26 cellular contexts compared by ENCODE assay signal in the genomic region with DNA sequence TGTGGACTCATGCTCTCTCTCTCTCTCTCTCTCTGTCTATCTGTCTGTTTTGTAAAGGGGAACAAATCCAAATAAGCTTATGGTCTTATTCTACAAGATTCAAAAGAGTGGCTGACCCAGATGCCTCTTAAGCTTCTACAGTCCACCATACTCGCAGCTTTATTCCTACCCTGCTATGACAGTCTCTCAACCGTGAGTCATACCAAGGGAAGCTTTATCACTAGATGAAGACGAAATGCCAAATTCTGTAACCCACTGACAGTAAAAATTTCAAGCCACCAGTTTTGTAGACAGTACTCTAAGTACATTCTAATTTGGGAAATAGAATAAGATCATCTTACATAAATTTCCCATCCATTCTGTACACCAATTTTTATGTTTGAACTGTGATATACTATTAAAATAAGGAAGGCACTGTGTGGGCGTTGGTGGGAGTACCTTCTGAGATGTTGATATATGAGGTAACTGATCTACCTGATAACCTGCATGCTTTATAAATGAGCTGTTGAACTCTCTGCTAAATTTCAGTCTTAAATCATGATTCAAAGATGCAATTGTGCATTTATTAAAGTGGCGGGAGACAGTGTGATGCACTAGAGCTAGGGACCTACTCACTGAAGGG.
A peak's percentile ranks its signal among the peaks of the same experiment; 100 is the strongest.
DNase-seq lines count a peak whose midpoint lies in the region; ATAC-seq and TF ChIP-seq lines count a peak whose summit lies in the region.
"Had no signal": no experiment of that assay in that cellular context is flagged by ENCODE, and none has a peak within 500 bp of the region (broad histone marks: within the 10 kb centered on the region; RNA-seq: fewer than 3 reads in every experiment).

No MANE protein-coding gene starts in this region.

- CTCF ChIA-PET in SK-N-SH (lab: Yijun Ruan, JAX) = interaction anchor here (1.1 to 1.9 kb wide), 2 partner anchors 8 to 10 kb away, joined by 3 to 5 read pairs; no protein-coding TSS in a partner anchor

- H3K36me3 ChIP-seq in SK-N-SH (replicated peaks in 1 of 2; ENCODE audit: control insufficient read depth in 1 of 2, insufficient read depth in 2 of 2, low read length in 1 of 2) = no peaks in the 10 kb centered on the region
- H3K36me3 ChIP-seq: Peyer's patch, right atrium auricular region, tibial artery had no signal

- no peaks in the 10 kb centered on the region for H4K20me1 ChIP-seq in SK-N-SH (ENCODE audit: insufficient read depth)

- H3K9me3 ChIP-seq in SK-N-SH = no peaks in the 10 kb centered on the region
- H3K9me3 ChIP-seq: Peyer's patch, right atrium auricular region, tibial artery had no signal

- H3K36me3 Mint-ChIP-seq in activated T-helper 17 cell treated with anti-CD3 and anti-CD28 coated beads, Interleukin-2, amount 50 U/mL, for 72 hours (ENCODE audit: low read depth) = no peaks in the 10 kb centered on the region
- no peaks in the 10 kb centered on the region for H3K36me3 Mint-ChIP-seq in type B pancreatic cell
- H3K36me3 Mint-ChIP-seq: memory B cell had no signal

- H3K27ac ChIP-seq in SK-N-SH (ENCODE audit: low read depth in 2 of 2, low read length in 1 of 2) = no peak overlapping the region
- H3K27ac ChIP-seq: Peyer's patch, right atrium auricular region, tibial artery had no signal

- no peak overlapping the region for H2AFZ ChIP-seq in SK-N-SH (ENCODE audit: low read depth)

- TF ChIP-seq CTCF in SK-N-SH (IDR thresholded peaks at IDR 0.05) (no peak), type B pancreatic cell (conservative IDR thresholded peaks at IDR 0.05) (no peak)

- peaks cover 4 to 6% of the 10 kb centered on the region in 2 experiments; a peak in 2 of 4 replicates for H3K4me1 ChIP-seq in SK-N-SH (ENCODE audit: control insufficient read depth in 1 of 2, insufficient read depth in 2 of 2, low read depth in 1 of 2, low read length in 1 of 2)
- H3K4me1 ChIP-seq: Peyer's patch, right atrium auricular region, tibial artery had no signal

- no peak overlapping the region for H3K4me3 ChIP-seq in SK-N-SH (ENCODE audit: low read depth in 2 of 2, low read length in 1 of 2)
- H3K4me3 ChIP-seq: Peyer's patch, right atrium auricular region, tibial artery had no signal

- ATAC-seq in SK-N-SH treated with all-trans-retinoic acid at 6 μM for 48 hours (peak; percentile 60), GM21360 (IDR thresholded peaks at IDR 0.05; ENCODE audit: unreplicated experiment) (no peak), GM21576 (IDR thresholded peaks at IDR 0.05; ENCODE audit: unreplicated experiment) (no peak)
- ATAC-seq in activated T-helper 17 cell treated with anti-CD3 and anti-CD28 coated beads, Interleukin-2, amount 50 U/mL, for 72 hours (replicated peaks) = peak; percentile 40
- ATAC-seq: T-helper 17 cell had no signal

- 54% methylated on average over 5 of the region's 5 CpGs for WGBS in SK-N-SH (ENCODE audit: low lambda C conversion rate)

- no peaks in the 10 kb centered on the region for H3K27me3 Mint-ChIP-seq in activated T-helper 17 cell treated with anti-CD3 and anti-CD28 coated beads, Interleukin-2, amount 50 U/mL, for 72 hours
- H3K27me3 Mint-ChIP-seq in type B pancreatic cell = no peaks in the 10 kb centered on the region
- H3K27me3 Mint-ChIP-seq: CD4-positive, alpha-beta T cell; stimulated activated naive CD8-positive, alpha-beta T cell treated with anti-CD3 and anti-CD28 coated beads, Interleukin-15, Interleukin-2, amounts not matched to agents 100 ng/mL and 50 ng/mL, for 24 hours; T-helper 17 cell had no signal

- no peak overlapping the region for H3K27ac Mint-ChIP-seq in activated T-helper 17 cell treated with anti-CD3 and anti-CD28 coated beads, Interleukin-2, amount 50 U/mL, for 72 hours
- peak overlapping the region; percentile 17 for H3K27ac Mint-ChIP-seq in type B pancreatic cell
- H3K27ac Mint-ChIP-seq: CD4-positive, alpha-beta T cell; memory B cell; stimulated activated naive CD8-positive, alpha-beta T cell treated with anti-CD3 and anti-CD28 coated beads, Interleukin-15, Interleukin-2, amounts not matched to agents 100 ng/mL and 50 ng/mL, for 24 hours; T-helper 17 cell had no signal

- no peak for DNase-seq in SK-N-SH
- peak; percentile 49 for DNase-seq in inferior parietal cortex (ENCODE audit: extremely low spot score)
- DNase-seq in type B pancreatic cell (ENCODE audit: extremely low spot score, unreplicated experiment) = no peak
- no peak for DNase-seq in activated CD8-positive, alpha-beta memory T cell treated with anti-CD3 and anti-CD28 coated beads, Interleukin-2, amount 50 U/mL, for 4 hours
- DNase-seq: 8988T; activated CD4-positive, alpha-beta T cell treated with anti-CD3 and anti-CD28 coated beads for 48 hours; activated naive CD4-positive, alpha-beta T cell treated with anti-CD3 and anti-CD28 coated beads, Interleukin-2, amount 50 U/mL, for 16 hours; activated T-cell treated with anti-CD3 and anti-CD28 coated beads, Interleukin-2, amount 50 U/mL, for 48 hours; aorta; CD4-positive, alpha-beta T cell; GOT3; KBM-7; left cardiac atrium; NCI-H1417 treated with DMSO at 0.1 percent for 48 hours; NCI-H446 treated with DMSO at 0.1 percent for 48 hours; NK-92 treated with Interleukin-12 subunit alpha and Interleukin-12 subunit beta, amount 100 ng/mL, for 24 hours; Peyer's patch; T-helper 17 cell; tibial artery had no signal

- peaks cover 7% of the 10 kb centered on the region for H3K4me1 Mint-ChIP-seq in activated T-helper 17 cell treated with anti-CD3 and anti-CD28 coated beads, Interleukin-2, amount 50 U/mL, for 72 hours
- H3K4me1 Mint-ChIP-seq in type B pancreatic cell (ENCODE audit: unreplicated experiment) = peaks cover 3% of the 10 kb centered on the region
- H3K4me1 Mint-ChIP-seq: memory B cell had no signal

- no peaks in the 10 kb centered on the region for H3K9me2 ChIP-seq in SK-N-SH

- H3K4me3 Mint-ChIP-seq in activated T-helper 17 cell treated with anti-CD3 and anti-CD28 coated beads, Interleukin-2, amount 50 U/mL, for 72 hours = no peak overlapping the region
- no peak overlapping the region for H3K4me3 Mint-ChIP-seq in type B pancreatic cell
- H3K4me3 Mint-ChIP-seq: CD4-positive, alpha-beta T cell; memory B cell; stimulated activated naive CD8-positive, alpha-beta T cell treated with anti-CD3 and anti-CD28 coated beads, Interleukin-15, Interleukin-2, amounts not matched to agents 100 ng/mL and 50 ng/mL, for 24 hours; T-helper 17 cell had no signal

- H3K9ac ChIP-seq in SK-N-SH = no peak overlapping the region

- H3K9me3 Mint-ChIP-seq in activated T-helper 17 cell treated with anti-CD3 and anti-CD28 coated beads, Interleukin-2, amount 50 U/mL, for 72 hours = no peaks in the 10 kb centered on the region
- H3K9me3 Mint-ChIP-seq in type B pancreatic cell = no peaks in the 10 kb centered on the region
- H3K9me3 Mint-ChIP-seq: CD4-positive, alpha-beta T cell; memory B cell; stimulated activated naive CD8-positive, alpha-beta T cell treated with anti-CD3 and anti-CD28 coated beads, Interleukin-15, Interleukin-2, amounts not matched to agents 100 ng/mL and 50 ng/mL, for 24 hours had no signal

- TF ChIP-seq EP300 in SK-N-SH (IDR thresholded peaks at IDR 0.05; ENCODE audit: borderline replicate concordance in 1 of 2, low read depth in 1 of 2, low read length in 1 of 2) = no peak

- peaks cover 11% of the 10 kb centered on the region for H3F3A ChIP-seq in SK-N-SH (replicated peaks; ENCODE audit: insufficient read depth)

- no peak overlapping the region for H3K4me2 ChIP-seq in SK-N-SH

- H3K27me3 ChIP-seq in SK-N-SH (ENCODE audit: insufficient read depth) = no peaks in the 10 kb centered on the region
- H3K27me3 ChIP-seq: Peyer's patch, right atrium auricular region, tibial artery had no signal

- no peak for TF ChIP-seq RAD21 in SK-N-SH (IDR thresholded peaks at IDR 0.05; ENCODE audit: low read length)

- no peaks in the 10 kb centered on the region for H3K79me2 ChIP-seq in SK-N-SH (ENCODE audit: insufficient read depth)

- POLR2A ChIA-PET in SK-N-SH (lab: Yijun Ruan, JAX) = no interaction called here

TF ChIP-seq in SK-N-SH treated with all-trans-retinoic acid at 6 μM for 48 hours, 23 proteins besides CTCF, POLR2A, EP300 and RAD21:
- TF ChIP-seq TOX (CRISPR knock-in tag; IDR thresholded peaks at IDR 0.05; ENCODE audit: borderline replicate concordance) (no peak), ISL1 (CRISPR knock-in tag; IDR thresholded peaks at IDR 0.05) (peak; percentile 60)
- TF ChIP-seq, protein P1, sequence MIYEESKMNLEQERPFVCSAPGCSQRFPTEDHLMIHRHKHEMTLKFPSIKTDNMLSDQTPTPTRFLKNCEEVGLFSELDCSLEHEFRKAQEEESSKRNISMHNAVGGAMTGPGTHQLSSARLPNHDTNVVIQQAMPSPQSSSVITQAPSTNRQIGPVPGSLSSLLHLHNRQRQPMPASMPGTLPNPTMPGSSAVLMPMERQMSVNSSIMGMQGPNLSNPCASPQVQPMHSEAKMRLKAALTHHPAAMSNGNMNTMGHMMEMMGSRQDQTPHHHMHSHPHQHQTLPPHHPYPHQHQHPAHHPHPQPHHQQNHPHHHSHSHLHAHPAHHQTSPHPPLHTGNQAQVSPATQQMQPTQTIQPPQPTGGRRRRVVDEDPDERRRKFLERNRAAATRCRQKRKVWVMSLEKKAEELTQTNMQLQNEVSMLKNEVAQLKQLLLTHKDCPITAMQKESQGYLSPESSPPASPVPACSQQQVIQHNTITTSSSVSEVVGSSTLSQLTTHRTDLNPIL (CRISPR knock-in tag; IDR thresholded peaks at IDR 0.05; ENCODE audit: low read depth) = no peak

TF ChIP-seq in SK-N-SH, 30 proteins besides CTCF, POLR2A, EP300 and RAD21 (continues in another document):
- TF ChIP-seq SMC3 (IDR thresholded peaks at IDR 0.05; ENCODE audit: low read depth, low read length) (no peak), ZBTB33 (IDR thresholded peaks at IDR 0.05; ENCODE audit: borderline replicate concordance, low read depth) (no peak)

Comparison
In these comparisons a context has a peak if more than half of its experiments do, and no peak if none do; other contexts are left out.
1. ATAC-seq: peak in SK-N-SH treated with all-trans-retinoic acid at 6 μM for 48 hours (single experiment) and activated T-helper 17 cell treated with anti-CD3 and anti-CD28 coated beads, Interleukin-2, amount 50 U/mL, for 72 hours (single experiment); none in GM21360 (single experiment) and GM21576 (single experiment).